ENCODE assay signal across 8 cellular contexts in the genomic region with DNA sequence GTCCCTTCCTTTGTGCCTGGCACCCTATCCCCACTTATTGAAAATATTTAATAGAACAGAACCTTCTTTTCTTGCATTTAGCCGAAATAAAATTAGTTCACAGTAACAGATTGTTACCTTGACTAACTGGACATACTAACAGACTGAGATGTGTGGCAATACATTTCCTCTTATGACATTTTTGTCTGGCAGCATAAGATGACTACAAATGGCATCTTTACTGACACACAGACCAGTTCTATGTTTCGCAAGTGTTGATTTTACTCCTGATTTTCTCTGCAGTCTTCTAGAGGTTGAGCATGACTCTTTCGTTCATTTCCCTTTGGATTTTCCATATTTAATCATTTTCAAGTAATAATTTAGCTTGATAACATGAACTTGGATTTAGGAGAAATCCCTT.
"Had no signal": no experiment of that assay in that cellular context is flagged by ENCODE, and none has a peak within 500 bp of the region (broad histone marks: within the 10 kb centered on the region; RNA-seq: fewer than 3 reads in every experiment).

No MANE protein-coding gene starts in this region.

- DNase-seq: H9, HCEC 1CT, IMR-90 had no signal

- H3K4me2 ChIP-seq: GM23338 had no signal

- FAIRE-seq: H1, H54, HTR-8/SVneo, K562 had no signal

- H3K4me3 ChIP-seq: GM23338, K562 had no signal

- ATAC-seq: GM23338, K562 had no signal

- H2AFZ ChIP-seq: GM23338 had no signal
